In the genomic region with DNA sequence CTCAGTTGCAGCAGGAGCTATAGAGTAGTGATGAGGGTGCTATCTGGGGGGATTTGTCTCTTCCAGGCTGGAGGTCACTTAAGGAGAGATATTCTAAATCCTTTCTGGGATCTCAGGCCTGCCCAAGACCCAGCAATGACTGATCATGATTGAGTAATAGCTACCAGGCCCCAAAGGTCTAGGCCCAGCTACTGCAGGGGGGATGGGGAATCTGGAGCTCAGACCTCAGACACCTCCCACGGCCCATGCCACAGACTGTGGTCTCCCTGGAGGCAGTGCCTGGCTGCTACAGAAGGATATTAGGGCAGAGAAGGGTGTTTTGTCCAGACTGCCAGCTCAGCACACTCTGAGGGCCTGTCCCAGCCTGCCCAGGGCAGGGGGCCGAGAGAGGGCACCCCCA, we compare ENCODE assay signal across 1 cellular context.
TF ChIP-seq lines count a peak whose summit lies in the region.

No MANE protein-coding gene starts in this region.

TF ChIP-seq in H1, 55 proteins besides CTCF, POLR2A, EP300 and RAD21:
- TF ChIP-seq TBP (IDR thresholded peaks at IDR 0.05; ENCODE audit: low read depth, low read length) (no peak), ATF2 (IDR thresholded peaks at IDR 0.05; ENCODE audit: low read length) (no peak), NANOG (IDR thresholded peaks at IDR 0.05; ENCODE audit: insufficient read depth, low read depth, low read length, poor library complexity, severe bottlenecking) (no peak), GTF2F1 (IDR thresholded peaks at IDR 0.05; ENCODE audit: borderline replicate concordance, low read depth, low read length) (no peak), RXRA (IDR thresholded peaks at IDR 0.05; ENCODE audit: insufficient read depth, low read depth, low read length) (no peak), EZH2 (IDR thresholded peaks at IDR 0.05; ENCODE audit: low read depth, low read length, severe bottlenecking) (no peak), SAP30 (IDR thresholded peaks at IDR 0.05; ENCODE audit: insufficient read depth, insufficient replicate concordance, low read length) (no peak), KDM5A (IDR thresholded peaks at IDR 0.05; ENCODE audit: low read length) (no peak), ATF3 (IDR thresholded peaks at IDR 0.05; ENCODE audit: insufficient read depth, low read depth, low read length) (no peak), SP4 (IDR thresholded peaks at IDR 0.05; ENCODE audit: low read length) (no peak), MAFK (IDR thresholded peaks at IDR 0.05; ENCODE audit: low read depth, low read length) (no peak), EGR1 (IDR thresholded peaks at IDR 0.05; ENCODE audit: borderline replicate concordance, low read depth, low read length) (no peak), ASH2L (IDR thresholded peaks at IDR 0.05; ENCODE audit: low read length) (no peak), RNF2 (IDR thresholded peaks at IDR 0.05; ENCODE audit: borderline replicate concordance, low read depth, low read length, missing control alignments, poor library complexity, severe bottlenecking) (no peak), FOSL1 (IDR thresholded peaks at IDR 0.05; ENCODE audit: insufficient read depth, low read depth, low read length) (no peak), JUN (IDR thresholded peaks at IDR 0.05; ENCODE audit: low read depth, low read length) (no peak)
